In genomic region chr18:54004828-54005227, GRCh38 we compare ENCODE assay signal across 14 cellular contexts.
A peak's percentile ranks its signal among the peaks of the same experiment; 100 is the strongest.
DNase-seq lines count a peak whose midpoint lies in the region; ATAC-seq, FAIRE-seq and TF ChIP-seq lines count a peak whose summit lies in the region.
"Had no signal": no experiment of that assay in that cellular context is flagged by ENCODE, and none has a peak within 500 bp of the region (broad histone marks: within the 10 kb centered on the region; RNA-seq: fewer than 3 reads in every experiment).

No MANE protein-coding gene starts in this region.

- no peak for FAIRE-seq in GM12891 (lab: Jason Lieb, UNC)

- TF ChIP-seq CTCF in cardiac muscle cell (IDR thresholded peaks at IDR 0.05; ENCODE audit: low read depth, low read length) (peak; percentile 20), left ventricle myocardium inferior (IDR thresholded peaks at IDR 0.05; ENCODE audit: borderline replicate concordance) (no peak), GM13977 (IDR thresholded peaks at IDR 0.05; ENCODE audit: extremely low read depth, insufficient read depth, missing control alignments) (no peak), hepatocyte (IDR thresholded peaks at IDR 0.05; ENCODE audit: poor library complexity) (no peak)

- no peak overlapping the region for H3K27ac ChIP-seq in cardiac muscle cell
- H3K27ac ChIP-seq in left ventricle myocardium inferior (replicated peaks): no peak overlapping the region
- no peak overlapping the region for H3K27ac ChIP-seq in hepatocyte
- H3K27ac ChIP-seq: upper lobe of left lung had no signal

- H3K4me2 ChIP-seq in hepatocyte: no peak overlapping the region

- no peaks in the 10 kb centered on the region for H3K9me2 ChIP-seq in hepatocyte (replicated peaks; ENCODE audit: insufficient read depth)

- DNase-seq in cardiac muscle cell (ENCODE audit: low read depth in 1 of 2, low spot score in 1 of 2): peak in 1 of 2 donors; percentile 68
- no peak for DNase-seq in left ventricle myocardium inferior
- DNase-seq in NCI-H446 treated with DMSO at 0.1 percent for 48 hours (lab: John Stamatoyannopoulos, UW): peak; percentile 17
- no peak for DNase-seq in GM12891 (ENCODE audit: insufficient read length, low spot score)
- DNase-seq in GM13977 (ENCODE audit: low spot score): no peak
- DNase-seq in hepatocyte (ENCODE audit: low spot score): no peak
- DNase-seq: immature natural killer cell, NCI-H1417 treated with DMSO at 0.1 percent for 48 hours, NCI-H526 treated with DMSO at 0.1 percent for 48 hours, SIG-M5, upper lobe of left lung had no signal

- H3K4me3 ChIP-seq in cardiac muscle cell (no peak overlapping the region), left ventricle myocardium inferior (no peak overlapping the region), hepatocyte (no peak overlapping the region)
- H3K4me3 ChIP-seq: upper lobe of left lung had no signal

- ATAC-seq in esophagus mucosa: peak; percentile 50
- no peak for ATAC-seq in HG03354 (IDR thresholded peaks at IDR 0.05; ENCODE audit: poor library complexity, severe bottlenecking, unreplicated experiment)
- ATAC-seq: activated naive CD4-positive, alpha-beta T cell treated with anti-CD3 and anti-CD28 coated beads, Interleukin-2, amount 50 U/mL, for 72 hours had no signal

- H3K4me1 ChIP-seq in cardiac muscle cell (ENCODE audit: low read depth) (no peaks in the 10 kb centered on the region), left ventricle myocardium inferior (no peaks in the 10 kb centered on the region), hepatocyte (ENCODE audit: insufficient read depth) (no peaks in the 10 kb centered on the region)
- H3K4me1 ChIP-seq: upper lobe of left lung had no signal

- H3K36me3 ChIP-seq in cardiac muscle cell (no peaks in the 10 kb centered on the region), left ventricle myocardium inferior (no peaks in the 10 kb centered on the region), hepatocyte (replicated peaks; ENCODE audit: insufficient read depth, low read depth) (no peaks in the 10 kb centered on the region)
- H3K36me3 ChIP-seq: upper lobe of left lung had no signal

- no peak for TF ChIP-seq POLR2A in GM12891 (IDR thresholded peaks at IDR 0.05; ENCODE audit: low read depth, low read length)

- 77% methylated on average over 4 of the region's 4 CpGs for WGBS in hepatocyte (ENCODE audit: low lambda C conversion rate, missing lambda C conversion rate)

- H4K20me1 ChIP-seq in hepatocyte (ENCODE audit: insufficient read depth, poor library complexity, severe bottlenecking): no peaks in the 10 kb centered on the region

- in situ Hi-C loops in GM13977 (cut with MboI; ENCODE audit: low pct_unique_long_range_greater_than_20kb, low sequenced_read_pairs, unreplicated experiment): no loop called here

- H2AFZ ChIP-seq in hepatocyte: no peak overlapping the region

- H3K9me3 ChIP-seq in cardiac muscle cell (ENCODE audit: low read depth): no peaks in the 10 kb centered on the region
- H3K9me3 ChIP-seq in left ventricle myocardium inferior (replicated peaks): peaks cover 8% of the 10 kb centered on the region
- H3K9me3 ChIP-seq in hepatocyte (ENCODE audit: low read depth): no peaks in the 10 kb centered on the region
- H3K9me3 ChIP-seq: upper lobe of left lung had no signal

- H3K27me3 ChIP-seq in cardiac muscle cell (no peaks in the 10 kb centered on the region), left ventricle myocardium inferior (ENCODE audit: low read depth) (no peaks in the 10 kb centered on the region), hepatocyte (no peaks in the 10 kb centered on the region)
- H3K27me3 ChIP-seq: upper lobe of left lung had no signal

- intact Hi-C loops in left ventricle myocardium inferior (cut with micrococcal nuclease): no loop called here

- H3K79me2 ChIP-seq in hepatocyte: no peaks in the 10 kb centered on the region

TF ChIP-seq in GM12891, 5 proteins besides CTCF, POLR2A, EP300 and RAD21:
- no peak for TF ChIP-seq POLR2AphosphoS5 (IDR thresholded peaks at IDR 0.05; ENCODE audit: low read depth, low read length)
- no peak for TF ChIP-seq SPI1 (IDR thresholded peaks at IDR 0.05; ENCODE audit: low read depth, low read length)
- TF ChIP-seq TAF1 (IDR thresholded peaks at IDR 0.05; ENCODE audit: low read depth, low read length): no peak
- TF ChIP-seq PAX5 (IDR thresholded peaks at IDR 0.05; ENCODE audit: insufficient read depth, low read length, severe bottlenecking): no peak
- no peak for TF ChIP-seq POU2F2 (IDR thresholded peaks at IDR 0.05; ENCODE audit: low read depth, low read length)
